In the genomic region with DNA sequence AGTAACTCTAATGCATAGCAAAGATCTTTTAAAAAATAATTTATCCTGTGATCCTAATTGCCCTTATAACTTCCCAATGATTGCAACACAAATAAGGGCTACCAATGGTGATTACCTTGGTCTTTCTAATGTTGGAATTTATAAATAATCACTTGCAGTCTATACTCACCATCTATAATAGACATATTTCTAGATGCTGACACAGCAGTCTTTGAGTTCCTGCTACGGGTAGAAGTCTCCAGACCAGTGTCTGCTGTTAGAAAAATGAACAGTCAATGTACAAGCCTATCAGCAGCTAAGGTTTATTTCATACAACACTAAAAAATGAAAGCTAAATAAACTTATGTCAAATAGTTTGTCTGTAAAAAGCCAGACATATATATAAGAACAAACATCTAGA, we compare ENCODE assay signal across 32 cellular contexts. TPM values are rescaled to one million over a fixed set of nuclear protein-coding genes. Genes with fewer than 3 reads are reported as not detected.
"Had no signal": no experiment of that assay in that cellular context is flagged by ENCODE, and none has a peak within 500 bp of the region (broad histone marks: within the 10 kb centered on the region; RNA-seq: fewer than 3 reads in every experiment).

No MANE protein-coding gene starts in this region.

- H3K36me3 ChIP-seq: colonic mucosa had no signal

- FAIRE-seq: endometrium, islet of Langerhans, keratinocyte had no signal

- H3K9me3 ChIP-seq: colonic mucosa, esophagus squamous epithelium, gastrocnemius medialis, heart right ventricle, left lung, lower lobe of right lung, mucosa of descending colon had no signal

- H3K4me3 ChIP-seq: colonic mucosa, esophagus squamous epithelium, gastrocnemius medialis, heart right ventricle, left lung, lower lobe of right lung, mucosa of descending colon had no signal

- DNase-seq: colonic mucosa; cortex of kidney; effector CD8-positive, alpha-beta T cell; effector memory CD8-positive, alpha-beta T cell; endodermal cell; erythroblast; esophagus squamous epithelium; foreskin fibroblast; foreskin melanocyte; gastrocnemius medialis; glutamatergic neuron; head of caudate nucleus; heart right ventricle; hippocampal formation; left cardiac atrium; left lung; left ventricle myocardium superior; lower lobe of right lung; mesenchymal stem cell; mucosa of descending colon; naive B cell had no signal

- H3K27me3 ChIP-seq: colonic mucosa, esophagus squamous epithelium, gastrocnemius medialis, heart right ventricle, left lung had no signal

- H3K27ac ChIP-seq: colonic mucosa, epithelial cell of prostate, esophagus squamous epithelium, gastrocnemius medialis, heart right ventricle, left lung, lower lobe of right lung had no signal

- ATAC-seq: effector memory CD8-positive, alpha-beta T cell; esophagus mucosa; gastrocnemius medialis; heart right ventricle; left cardiac atrium; left lung; left ventricle myocardium superior; lower lobe of right lung; mucosa of descending colon had no signal

- H3K4me1 ChIP-seq: colonic mucosa, gastrocnemius medialis, heart right ventricle, left lung, lower lobe of right lung had no signal

RNA-seq across cellular contexts. Expression of a gene that starts 44.4 kb away (rescaled TPM):
- total RNA-seq: dermis microvascular lymphatic vessel endothelial cell, esophagus mucosa, esophagus squamous epithelium, glomerular endothelial cell, kidney epithelial cell, lower lobe of right lung, lung microvascular endothelial cell, mesenteric fat pad, myocyte had no signal
